ENCODE assay signal across 11 cellular contexts in genomic region chr15:101194246-101195138, GRCh38. TPM values are rescaled to one million over a fixed set of nuclear protein-coding genes. Genes with fewer than 3 reads are reported as not detected.
A peak's percentile ranks its signal among the peaks of the same experiment; 100 is the strongest.
DNase-seq lines count a peak whose midpoint lies in the region; ATAC-seq and TF ChIP-seq lines count a peak whose summit lies in the region.
"Had no signal": no experiment of that assay in that cellular context is flagged by ENCODE, and none has a peak within 500 bp of the region (broad histone marks: within the 10 kb centered on the region; RNA-seq: fewer than 3 reads in every experiment).

No MANE protein-coding gene starts in this region.

- peak overlapping the region; percentile 15 for H3K27ac ChIP-seq in KOPT-K1 (ENCODE audit: low read depth, low read length, poor library complexity, severe bottlenecking)
- H3K27ac ChIP-seq in esophagus squamous epithelium, result peak overlapping the region in 3 of 4 donors; percentile 72 to 78 (median 77)
- H3K27ac ChIP-seq in skin epidermis, result peak overlapping the region in 12 of 21 experiments; percentile 12 to 84 (median 66)

- CTCF ChIA-PET in activated CD4-positive, alpha-beta T cell treated with anti-CD3 and anti-CD28 coated beads for 36 hours (lab: Charles Lee), result interaction anchor here (0.8 to 3.2 kb wide), 6 partner anchors 10 to 64 kb away, joined by 3 to 18 read pairs (median 5); no protein-coding TSS in a partner anchor

- H3K36me3 ChIP-seq in KOPT-K1 (ENCODE audit: insufficient read depth, low read length) (no peaks in the 10 kb centered on the region), esophagus squamous epithelium (no peaks in the 10 kb centered on the region)

- peaks cover 26% of the 10 kb centered on the region for H3K36me3 Mint-ChIP-seq in activated CD4-positive, alpha-beta T cell treated with anti-CD3 and anti-CD28 coated beads for 36 hours (ENCODE audit: low read depth)

- H3K9me3 Mint-ChIP-seq in activated CD4-positive, alpha-beta T cell treated with anti-CD3 and anti-CD28 coated beads for 36 hours (ENCODE audit: low read depth), result no peaks in the 10 kb centered on the region

- H3K27ac Mint-ChIP-seq in activated CD4-positive, alpha-beta T cell treated with anti-CD3 and anti-CD28 coated beads for 36 hours, result peak overlapping the region; percentile 69
- H3K27ac Mint-ChIP-seq: T-helper 17 cell had no signal

- H3K4me1 Mint-ChIP-seq in activated CD4-positive, alpha-beta T cell treated with anti-CD3 and anti-CD28 coated beads for 36 hours, result peaks cover 91% of the 10 kb centered on the region

- H3K27me3 Mint-ChIP-seq in activated CD4-positive, alpha-beta T cell treated with anti-CD3 and anti-CD28 coated beads for 36 hours, result no peaks in the 10 kb centered on the region
- H3K27me3 Mint-ChIP-seq: T-helper 17 cell had no signal

- no peak for DNase-seq in activated CD4-positive, alpha-beta T cell treated with anti-CD3 and anti-CD28 coated beads for 36 hours
- no peak for DNase-seq in activated CD4-positive, alpha-beta T cell treated with anti-CD3 and anti-CD28 coated beads, Interleukin-2, amount 50 U/mL, for 1 hour
- DNase-seq in esophagus squamous epithelium (lab: John Stamatoyannopoulos, UW) (no peak), SKM-1 treated with dmso at 0.1 percent for 144 hours (lab: John Stamatoyannopoulos, UW; ENCODE audit: unreplicated experiment) (no peak), middle frontal gyrus (ENCODE audit: extremely low spot score, low spot score) (no peak), mesenteric fat pad (ENCODE audit: low spot score) (no peak)
- DNase-seq: NCI-H1092, NCI-H748 treated with DMSO at 0.1 percent for 48 hours, T-helper 17 cell had no signal

- no peak for ATAC-seq in activated CD4-positive, alpha-beta T cell treated with anti-CD3 and anti-CD28 coated beads for 36 hours
- ATAC-seq: T-helper 17 cell had no signal

- H3K27me3 ChIP-seq in esophagus squamous epithelium, result no peaks in the 10 kb centered on the region

- peak overlapping the region in 1 of 4 donors; percentile 28 for H3K4me3 ChIP-seq in esophagus squamous epithelium
- no peak overlapping the region for H3K4me3 ChIP-seq in skin epidermis

- POLR2A ChIA-PET in activated CD4-positive, alpha-beta T cell treated with anti-CD3 and anti-CD28 coated beads for 36 hours (lab: Charles Lee), result no interaction called here

- TF ChIP-seq POLR2A in esophagus squamous epithelium (IDR thresholded peaks at IDR 0.05), result no peak

- intact Hi-C loops in activated CD4-positive, alpha-beta T cell treated with anti-CD3 and anti-CD28 coated beads for 36 hours (cut with DNase I, micrococcal nuclease), result no loop called here
- intact Hi-C loops in esophagus squamous epithelium (cut with DNase I), result no loop called here

- 78 to 81% methylated on average over 10 of the region's 10 CpGs for WGBS in esophagus squamous epithelium, 2 donors

- no peak for TF ChIP-seq CTCF in esophagus squamous epithelium (IDR thresholded peaks at IDR 0.05)

- peak overlapping the region; percentile 38 for H3K4me3 Mint-ChIP-seq in activated CD4-positive, alpha-beta T cell treated with anti-CD3 and anti-CD28 coated beads for 36 hours
- H3K4me3 Mint-ChIP-seq: T-helper 17 cell had no signal

- peaks cover 22 to 78% (median 33%) of the 10 kb centered on the region in 3 donors for H3K4me1 ChIP-seq in esophagus squamous epithelium

- no peaks in the 10 kb centered on the region for H3K9me3 ChIP-seq in KOPT-K1 (ENCODE audit: insufficient read depth, low read length, poor library complexity, severe bottlenecking)
- no peaks in the 10 kb centered on the region for H3K9me3 ChIP-seq in esophagus squamous epithelium

RNA-seq across cellular contexts. Expression of gene CHSY1, which starts 57.4 kb away (rescaled TPM):
- total RNA-seq in activated CD4-positive, alpha-beta T cell treated with anti-CD3 and anti-CD28 coated beads for 36 hours, result 10 to 100 TPM; 31.5 to 36.1 TPM
- total RNA-seq in esophagus squamous epithelium (10 to 100 TPM in 3 of 4 donors, 1 to 10 TPM in 1; 8.8 to 19.3 (median 11.4) TPM), mesenteric fat pad (53.5 TPM)

Comparison
In these comparisons a context has a peak if more than half of its experiments do, and no peak if none do; other contexts are left out.
1. H3K27ac ChIP-seq: peak in every context shown above with its lines; median percentile 77 in esophagus squamous epithelium; 66 in skin epidermis; 15 in KOPT-K1.